Comparison of ENCODE assay signal across 1 cellular context in genomic region chr6:141164042-141164748, GRCh38.
TF ChIP-seq lines count a peak whose summit lies in the region.

No MANE protein-coding gene starts in this region.

TF ChIP-seq in IMR-90, 13 proteins besides CTCF, POLR2A, EP300 and RAD21:
- peak; percentile 36; the same call in 1 of the 2 replicates for TF ChIP-seq CEBPB (IDR thresholded peaks at IDR 0.05; ENCODE audit: low read depth, low read length)
- TF ChIP-seq MXI1 (IDR thresholded peaks at IDR 0.05; ENCODE audit: borderline replicate concordance, low read depth, low read length): no peak
